Comparison of ENCODE assay signal across 7 cellular contexts in genomic region chr1:157310805-157311729, GRCh38.
A peak's percentile ranks its signal among the peaks of the same experiment; 100 is the strongest.
DNase-seq lines count a peak whose midpoint lies in the region; ATAC-seq, FAIRE-seq and TF ChIP-seq lines count a peak whose summit lies in the region.
"Not testable (repeated sequence)": the region's sequence is repeated elsewhere in the genome, so short reads cannot be mapped to it uniquely, and the experiment has no call there.

No MANE protein-coding gene starts in this region.

- not testable (repeated sequence) for H2AFZ ChIP-seq in GM12878 (ENCODE audit: control insufficient read depth, low read depth, low read length)

- POLR2A ChIA-PET in GM12878 (lab: Charles Lee), result not testable (repeated sequence)

- SMC1A ChIA-PET in GM12878 (lab: Charles Lee; ENCODE audit: uncharacterized antibody, unreplicated experiment), result interaction anchor here (0.5 to 4.0 kb wide), 9 partner anchors 19 to 249 kb away, joined by 3 to 14 read pairs (median 3); no protein-coding TSS in a partner anchor

- not testable (repeated sequence) for H3K27me3 ChIP-seq in GM06990 (replicated peaks; ENCODE audit: control insufficient read depth, insufficient read depth, low read length); GM12878 (replicated peaks in 1 of 2; ENCODE audit: control insufficient read depth in 2 of 2, insufficient read depth in 2 of 2, low read length in 1 of 2)
- H3K27me3 ChIP-seq in heart right ventricle, result peaks cover 0 to 35% (median 24%) of the 10 kb centered on the region in 7 donors

- FAIRE-seq in GM12878 (lab: Jason Lieb, UNC), result not testable (repeated sequence)

- H3K4me3 Mint-ChIP-seq in nephron, result not testable (repeated sequence)

- CTCF ChIA-PET in GM12878 (lab: Yijun Ruan, JAX), result interaction anchor here (0.8 to 2.7 kb wide), 13 partner anchors 13 to 194 kb away, joined by 3 to 15 read pairs (median 4); no protein-coding TSS in a partner anchor

- not testable (repeated sequence) for H3K9me3 ChIP-seq in GM12878 (replicated peaks; ENCODE audit: control insufficient read depth, insufficient read depth, low read length); heart right ventricle

- not testable (repeated sequence) for H3K36me3 ChIP-seq in GM06990 (ENCODE audit: control insufficient read depth, insufficient read depth, low read length); GM12878 (ENCODE audit: control insufficient read depth in 2 of 2, insufficient read depth in 2 of 2, low read length in 1 of 2); heart right ventricle

- not testable (repeated sequence) for H3K9ac ChIP-seq in GM12878 (ENCODE audit: control insufficient read depth, insufficient read depth, low read length)

- H3K4me1 ChIP-seq in GM12878 (ENCODE audit: control insufficient read depth, insufficient read depth, low read length), result peaks cover 14% of the 10 kb centered on the region
- H3K4me1 ChIP-seq in heart right ventricle, result not testable (repeated sequence)

- in situ Hi-C loops in GM12878 (cut with MboI), result not testable (repeated sequence)

- TF ChIP-seq EP300 in GM12878 (IDR thresholded peaks at IDR 0.05; ENCODE audit: borderline replicate concordance in 1 of 2, control insufficient read depth in 1 of 2, low read depth in 2 of 2, low read length in 2 of 2), result not testable (repeated sequence)

- H3K4me1 Mint-ChIP-seq in nephron, result peaks cover 10% of the 10 kb centered on the region

- peak; percentile 54 for TF ChIP-seq RAD21 in GM12878 (IDR thresholded peaks at IDR 0.05; ENCODE audit: insufficient read depth, low read depth, low read length)

- not testable (repeated sequence) for H3K4me2 ChIP-seq in GM12878 (ENCODE audit: control insufficient read depth, insufficient read depth)

- peak overlapping the region in 1 of 3 experiments; percentile 30 for H3K27ac Mint-ChIP-seq in nephron

- DNase-seq in GM06990 (ENCODE audit: extremely low read depth, insufficient read length); GM12878 (ENCODE audit: low read depth, low spot score); heart right ventricle: not testable (repeated sequence)
- DNase-seq in HT-29 (ENCODE audit: low spot score) (peak; percentile 53), NCI-H187 (lab: John Stamatoyannopoulos, UW) (peak; percentile 68 to 89), OCI-M1 (lab: John Stamatoyannopoulos, UW) (peak; percentile 93)

- H3K27ac ChIP-seq in GM12878 (ENCODE audit: control insufficient read depth, insufficient read depth); heart right ventricle: not testable (repeated sequence)

- RAD21 ChIA-PET in GM12878 (lab: Charles Lee; ENCODE audit: unreplicated experiment), result interaction anchor here (0.6 to 1.6 kb wide), 7 partner anchors 15 to 195 kb away, joined by 3 to 6 read pairs (median 4); no protein-coding TSS in a partner anchor

- TF ChIP-seq CTCF in GM06990 (IDR thresholded peaks at IDR 0.05; ENCODE audit: insufficient read depth, low read length, poor library complexity, severe bottlenecking) (peak; percentile 41), GM12878 (IDR thresholded peaks at IDR 0.05 in 2 of 3, conservative IDR thresholded peaks at IDR 0.05 in 1 of 3; ENCODE audit: control insufficient read depth in 2 of 3, extremely low read depth in 1 of 3, insufficient read depth in 1 of 3, low read depth in 3 of 3, low read length in 3 of 3) (peak; percentile 39 to 41 (median 41); a peak in 5 of 6 replicates), heart right ventricle (IDR thresholded peaks at IDR 0.05) (peak in 6 of 9 donors; percentile 20 to 22 (median 20)), nephron (IDR thresholded peaks at IDR 0.05; ENCODE audit: unreplicated experiment in 3 of 3) (peak; percentile 43 to 54 (median 52))

- not testable (repeated sequence) for TF ChIP-seq POLR2A in GM12878 (IDR thresholded peaks at IDR 0.05; ENCODE audit: low read depth, low read length)

- not testable (repeated sequence) for H3K4me3 ChIP-seq in GM06990 (replicated peaks; ENCODE audit: low read depth, low read length); GM12878; heart right ventricle

- H3K27me3 Mint-ChIP-seq in nephron (ENCODE audit: low read depth), result peaks cover 16% of the 10 kb centered on the region

- intact Hi-C loops in GM12878 (cut with micrococcal nuclease; ENCODE audit: unreplicated experiment), result loop anchor here (1.0 to 5.0 kb wide), 2 partner anchors 166 to 179 kb away; no protein-coding TSS in a partner anchor
- intact Hi-C loops in heart right ventricle (cut with DNase I), result not testable (repeated sequence)

- ATAC-seq in GM12878 (peak; percentile 55), heart right ventricle (peak in 2 of 8 donors; percentile 50 to 55)

- 3% methylated on average over 6 of the region's 6 CpGs for WGBS in GM12878 (ENCODE audit: insufficient coverage, insufficient replicate concordance, low lambda C conversion rate, missing lambda C conversion rate)
- 16 to 25% methylated on average over 6 of the region's 6 CpGs for WGBS in heart right ventricle, 2 donors

- H3K79me2 ChIP-seq in GM12878 (ENCODE audit: control insufficient read depth, insufficient read depth, low read length), result not testable (repeated sequence)

- not testable (repeated sequence) for H4K20me1 ChIP-seq in GM12878 (ENCODE audit: control insufficient read depth, insufficient read depth)

- H3K36me3 Mint-ChIP-seq in nephron (ENCODE audit: low read depth), result not testable (repeated sequence)

- not testable (repeated sequence) for BruUV-seq in GM12878 (replicated peaks; lab: Mats Ljungman, UMichigan)

- H3K9me3 Mint-ChIP-seq in nephron, result not testable (repeated sequence)

TF ChIP-seq in GM12878, 131 proteins besides CTCF, POLR2A, EP300 and RAD21:
- TF ChIP-seq SMC3 (IDR thresholded peaks at IDR 0.05; ENCODE audit: borderline replicate concordance, low read length), result peak; percentile 38; the same call in 1 of the 2 replicates
- peak; percentile 59 for TF ChIP-seq RUNX3 (IDR thresholded peaks at IDR 0.05; ENCODE audit: low read length)
